In the genomic region with DNA sequence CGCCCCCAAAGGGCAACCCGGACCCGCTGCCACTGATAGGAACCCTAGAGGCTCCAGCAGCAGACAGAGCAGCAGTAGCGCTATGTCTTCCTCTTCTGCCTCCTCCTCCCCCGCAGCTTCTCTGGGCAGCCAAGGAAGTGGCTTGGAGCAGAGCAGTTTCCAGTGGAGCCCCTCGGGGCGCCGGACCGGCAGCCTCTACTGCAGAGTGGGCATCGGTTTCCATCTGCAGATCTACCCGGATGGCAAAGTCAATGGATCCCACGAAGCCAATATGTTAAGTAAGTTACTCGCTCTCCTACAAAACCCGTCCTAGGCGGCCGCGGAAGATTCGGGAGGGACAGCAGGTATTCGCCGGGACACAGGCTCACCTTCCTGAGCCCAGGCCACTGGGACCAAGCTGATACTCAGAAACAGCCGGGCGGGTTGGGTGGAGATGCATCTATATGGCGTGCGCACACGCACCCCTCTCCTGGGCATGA, we compare ENCODE assay signal across 8 cellular contexts. TPM values are rescaled to one million over a fixed set of nuclear protein-coding genes. Genes with fewer than 3 reads are reported as not detected.
DNase-seq lines count a peak whose midpoint lies in the region; ATAC-seq, FAIRE-seq and TF ChIP-seq lines count a peak whose summit lies in the region.

No MANE protein-coding gene starts in this region.

- H3K27me3 ChIP-seq in keratinocyte (ENCODE audit: control insufficient read depth, extremely low read depth, insufficient read depth, low read length) (peaks cover 53% of the 10 kb centered on the region), tibial artery (peaks cover 4 to 68% of the 10 kb centered on the region in 2 donors)

- H3K9ac ChIP-seq in keratinocyte (ENCODE audit: control insufficient read depth, extremely low read depth, insufficient read depth, low read length), result peak overlapping the region; percentile 69

- H3K4me3 ChIP-seq in GM08714 (ENCODE audit: low read length), result peak overlapping the region; percentile 31; the same call in 1 of the 2 replicates
- H3K4me3 ChIP-seq in astrocyte of the spinal cord (ENCODE audit: low read depth, low read length), result peak overlapping the region; percentile 90
- peak overlapping the region; percentile 50 to 83 (median 75) for H3K4me3 ChIP-seq in keratinocyte (ENCODE audit: control insufficient read depth in 2 of 3, extremely low read depth in 1 of 3, insufficient read depth in 2 of 3, low read depth in 1 of 3, low read length in 3 of 3)
- peak overlapping the region; percentile 41 to 53 for H3K4me3 ChIP-seq in tibial artery

- H3K27ac ChIP-seq in keratinocyte (ENCODE audit: control insufficient read depth, insufficient read depth, low read length), result peak overlapping the region; percentile 36
- H3K27ac ChIP-seq in tibial artery, result no peak overlapping the region

- TF ChIP-seq CTCF in astrocyte of the spinal cord (IDR thresholded peaks at IDR 0.05; ENCODE audit: low read depth, low read length), result no peak
- no peak for TF ChIP-seq CTCF in keratinocyte (optimal IDR thresholded peaks at IDR 0.05 in 1 of 3, IDR thresholded peaks at IDR 0.05 in 1 of 3, conservative IDR thresholded peaks at IDR 0.05 in 1 of 3; ENCODE audit: extremely low read depth in 1 of 3, insufficient read depth in 2 of 3, low read length in 3 of 3)
- no peak for TF ChIP-seq CTCF in tibial artery (IDR thresholded peaks at IDR 0.05)

- DNase-seq in M059J (ENCODE audit: low read depth), result peak; percentile 66
- peak; percentile 59 for DNase-seq in astrocyte of the spinal cord (ENCODE audit: low read depth, low spot score)
- no peak for DNase-seq in keratinocyte (ENCODE audit: low read depth, low spot score)
- DNase-seq in tibial artery, result no peak
- no peak for DNase-seq in stimulated activated CD4-positive, alpha-beta T cell treated with anti-CD3 and anti-CD28 coated beads, Interleukin-4, amount 100 ng/mL, for 24 hours
- DNase-seq in stimulated activated CD4-positive, alpha-beta T cell treated with anti-CD3 and anti-CD28 coated beads, Interleukin-12 subunit alpha, Interleukin-12 subunit beta, amount 100 ng/mL, for 4 hours, result no peak

- in situ Hi-C loops in astrocyte of the spinal cord (cut with HindIII; ENCODE audit: low sequenced_read_pairs), result no loop called here

- no peaks in the 10 kb centered on the region for H3K36me3 ChIP-seq in keratinocyte (ENCODE audit: control insufficient read depth in 2 of 2, extremely low read depth in 1 of 2, insufficient read depth in 2 of 2, low read length in 2 of 2)
- H3K36me3 ChIP-seq in tibial artery, result no peaks in the 10 kb centered on the region

- H2AFZ ChIP-seq in keratinocyte (ENCODE audit: control insufficient read depth, low read length), result peak overlapping the region; percentile 93

- dilution Hi-C loops in keratinocyte (cut with MboI; ENCODE audit: extremely low pct_ligation_motif_present, low sequenced_read_pairs), result no loop called here

- peaks cover 13% of the 10 kb centered on the region for H3K4me1 ChIP-seq in keratinocyte (ENCODE audit: control insufficient read depth, extremely low read depth, insufficient read depth, low read length)
- peaks cover 0 to 30% (median 20%) of the 10 kb centered on the region in 4 donors for H3K4me1 ChIP-seq in tibial artery

- no peak for FAIRE-seq in keratinocyte (lab: Jason Lieb, UNC)

- H3K4me2 ChIP-seq in keratinocyte (ENCODE audit: control insufficient read depth, extremely low read depth, insufficient read depth, low read depth, low read length), result peak overlapping the region; percentile 97

- H4K20me1 ChIP-seq in keratinocyte (ENCODE audit: control insufficient read depth, extremely low read depth, insufficient read depth, low read length), result no peaks in the 10 kb centered on the region

- no peaks in the 10 kb centered on the region for H3K9me3 ChIP-seq in keratinocyte (ENCODE audit: control insufficient read depth, low read depth, low read length)
- H3K9me3 ChIP-seq in tibial artery, result no peaks in the 10 kb centered on the region

- no peaks in the 10 kb centered on the region for H3K9me1 ChIP-seq in keratinocyte (ENCODE audit: control insufficient read depth, extremely low read depth, insufficient read depth, low read length)

- no peak for ATAC-seq in HG03025 (IDR thresholded peaks at IDR 0.05; ENCODE audit: low FRiP score, unreplicated experiment)

- no peaks in the 10 kb centered on the region for H3K79me2 ChIP-seq in keratinocyte (ENCODE audit: control insufficient read depth, insufficient read depth, low read length)

- intact Hi-C loops in tibial artery (cut with DNase I; ENCODE audit: low total_unique reads), result no loop called here

RNA-seq across cellular contexts. Expression of a gene that starts 0.5 kb away (rescaled TPM):
- total RNA-seq in M059J (2014; rRNA removed; shearing (Covaris generic)), result 2.0 and 4.5 TPM in 2 replicates
- 3.9 to 5.4 TPM (median 4.4 TPM) in 3 replicates for polyA plus RNA-seq in keratinocyte
- polyA plus RNA-seq in keratinocyte (2011; ENCODE audit: low read depth), result 1.9 TPM
- polyA plus RNA-seq in keratinocyte (2011; cell fraction: cytosol; rRNA removed), result 4.4 and 6.0 TPM in 2 replicates
- 4.9 and 5.1 TPM in 2 replicates for polyA plus RNA-seq in keratinocyte (2011; cell fraction: nucleus; rRNA removed)
- polyA plus RNA-seq in keratinocyte (2012; ENCODE audit: low replicate concordance), result 1.0 and 5.1 TPM in 2 replicates
- polyA minus RNA-seq in keratinocyte, result 4.7 to 8.3 TPM (median 5.6 TPM) in 3 replicates
- 12.3 TPM for polyA minus RNA-seq in keratinocyte (2011; cell fraction: cytosol; rRNA and poly(A)+ RNA removed)
- polyA minus RNA-seq in keratinocyte (2011; cell fraction: nucleus; rRNA and poly(A)+ RNA removed), result 7.5 and 12.9 TPM in 2 replicates

Comparison
In these comparisons a context has a peak if more than half of its experiments do, and no peak if none do; other contexts are left out.
1. H3K4me3 ChIP-seq: peak in every context shown above with its lines; median percentile 90 in astrocyte of the spinal cord; 75 in keratinocyte; 47 in tibial artery; 31 in GM08714.
2. DNase-seq: peak in M059J (single experiment) and astrocyte of the spinal cord (single experiment); none in keratinocyte (single experiment), tibial artery (0 of 2), stimulated activated CD4-positive, alpha-beta T cell treated with anti-CD3 and anti-CD28 coated beads, Interleukin-4, amount 100 ng/mL, for 24 hours (single experiment) and stimulated activated CD4-positive, alpha-beta T cell treated with anti-CD3 and anti-CD28 coated beads, Interleukin-12 subunit alpha, Interleukin-12 subunit beta, amount 100 ng/mL, for 4 hours (single experiment).